ENCODE assay signal across 8 cellular contexts in the genomic region with DNA sequence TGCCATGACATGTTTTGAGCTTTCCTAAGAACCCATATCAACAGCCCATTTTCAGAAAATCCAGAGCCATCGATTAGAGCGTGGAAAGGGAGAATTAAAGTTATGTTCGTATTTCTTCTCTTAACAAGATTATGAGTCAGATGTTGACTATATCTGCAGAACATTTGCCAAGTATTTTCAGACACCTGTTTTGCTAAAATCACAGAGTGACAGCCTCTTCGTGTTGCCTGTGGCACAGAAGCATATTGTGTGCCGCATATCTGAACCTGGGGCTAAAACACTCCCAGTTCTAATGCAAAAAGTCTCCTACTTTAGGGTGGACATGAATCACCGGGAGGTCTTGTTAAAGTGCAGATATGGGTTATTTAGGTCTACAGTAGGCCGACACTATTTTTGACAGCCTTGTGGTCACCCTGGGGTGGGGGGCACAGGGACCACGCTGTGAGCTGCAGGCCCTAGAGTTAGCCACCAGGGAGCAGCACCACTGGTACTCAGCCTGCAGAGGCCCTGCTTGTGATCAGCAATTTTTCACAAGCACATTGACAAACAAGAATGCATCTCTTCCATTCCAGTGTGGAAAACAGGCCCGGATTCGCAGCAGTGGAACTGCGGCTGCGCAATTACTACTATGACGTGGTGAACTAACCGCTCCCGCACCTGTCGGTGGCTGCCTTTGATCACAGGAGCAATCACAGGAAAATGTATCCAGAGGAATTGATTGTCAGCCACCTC.
A peak's percentile ranks its signal among the peaks of the same experiment; 100 is the strongest.
DNase-seq lines count a peak whose midpoint lies in the region; ATAC-seq, FAIRE-seq and TF ChIP-seq lines count a peak whose summit lies in the region.

No MANE protein-coding gene starts in this region.

- ATAC-seq in foreskin keratinocyte (peak; percentile 80), GM21723 (IDR thresholded peaks at IDR 0.05; ENCODE audit: unreplicated experiment) (no peak), HG03045 (IDR thresholded peaks at IDR 0.05; ENCODE audit: unreplicated experiment) (no peak)

- intact Hi-C loops in cardiac septum (cut with DNase I), result no loop called here
- intact Hi-C loops in activated T-helper 2 cell treated with anti-CD3 and anti-CD28 coated beads, Interferon-gamma antibody, Interleukin-2, Interleukin-4, amounts not matched to agents 10 μg/mL and 5 μg/mL and 100 μg/mL, durations not matched to agents 14 hours and 24 hours and 36 hours (cut with micrococcal nuclease), result no loop called here

- H3K27me3 ChIP-seq in right atrium auricular region (no peaks in the 10 kb centered on the region), Peyer's patch (no peaks in the 10 kb centered on the region), foreskin keratinocyte (no peaks in the 10 kb centered on the region)

- H3K9me3 ChIP-seq in right atrium auricular region, result no peaks in the 10 kb centered on the region
- no peaks in the 10 kb centered on the region for H3K9me3 ChIP-seq in Peyer's patch

- no peak overlapping the region for H3K4me3 Mint-ChIP-seq in activated T-helper 2 cell treated with anti-CD3 and anti-CD28 coated beads, Interferon-gamma antibody, Interleukin-2, Interleukin-4, amounts not matched to agents 10 μg/mL and 5 μg/mL and 100 μg/mL, durations not matched to agents 14 hours and 24 hours and 36 hours (ENCODE audit: low read depth)

- DNase-seq in right atrium auricular region (ENCODE audit: low spot score) (no peak), cardiac septum (ENCODE audit: low spot score) (no peak), Peyer's patch (no peak), foreskin keratinocyte (peak; percentile 45 to 79), urothelium cell line (ENCODE audit: low spot score) (peak; percentile 44)
- no peak for DNase-seq in activated T-helper 2 cell treated with anti-CD3 and anti-CD28 coated beads, Interferon-gamma antibody, Interleukin-2, Interleukin-4, amounts not matched to agents 10 μg/mL and 5 μg/mL and 100 μg/mL, durations not matched to agents 14 hours and 24 hours and 36 hours (ENCODE audit: low spot score)

- no peaks in the 10 kb centered on the region for H3K4me1 Mint-ChIP-seq in activated T-helper 2 cell treated with anti-CD3 and anti-CD28 coated beads, Interferon-gamma antibody, Interleukin-2, Interleukin-4, amounts not matched to agents 10 μg/mL and 5 μg/mL and 100 μg/mL, durations not matched to agents 14 hours and 24 hours and 36 hours (ENCODE audit: low read depth)

- H3K9me3 Mint-ChIP-seq in activated T-helper 2 cell treated with anti-CD3 and anti-CD28 coated beads, Interferon-gamma antibody, Interleukin-2, Interleukin-4, amounts not matched to agents 10 μg/mL and 5 μg/mL and 100 μg/mL, durations not matched to agents 14 hours and 24 hours and 36 hours, result no peaks in the 10 kb centered on the region

- peaks cover 14% of the 10 kb centered on the region for H3K27me3 Mint-ChIP-seq in activated T-helper 2 cell treated with anti-CD3 and anti-CD28 coated beads, Interferon-gamma antibody, Interleukin-2, Interleukin-4, amounts not matched to agents 10 μg/mL and 5 μg/mL and 100 μg/mL, durations not matched to agents 14 hours and 24 hours and 36 hours (ENCODE audit: low read depth)

- H3K27ac Mint-ChIP-seq in activated T-helper 2 cell treated with anti-CD3 and anti-CD28 coated beads, Interferon-gamma antibody, Interleukin-2, Interleukin-4, amounts not matched to agents 10 μg/mL and 5 μg/mL and 100 μg/mL, durations not matched to agents 14 hours and 24 hours and 36 hours, result no peak overlapping the region

- H3K4me1 ChIP-seq in right atrium auricular region (no peaks in the 10 kb centered on the region), Peyer's patch (no peaks in the 10 kb centered on the region), foreskin keratinocyte (no peaks in the 10 kb centered on the region)

- TF ChIP-seq CTCF in right atrium auricular region (IDR thresholded peaks at IDR 0.05), result peak; percentile 21 to 48
- TF ChIP-seq CTCF in Peyer's patch (IDR thresholded peaks at IDR 0.05), result peak in 4 of 6 experiments; percentile 22 to 30 (median 26)
- TF ChIP-seq CTCF in foreskin keratinocyte (conservative IDR thresholded peaks at IDR 0.05), result peak; percentile 65

- H3K27ac ChIP-seq in right atrium auricular region (no peak overlapping the region), Peyer's patch (no peak overlapping the region), foreskin keratinocyte (no peak overlapping the region)

- H3K36me3 ChIP-seq in right atrium auricular region (no peaks in the 10 kb centered on the region), Peyer's patch (peaks cover 0 to 58% (median 0%) of the 10 kb centered on the region in 3 donors)

- H3K36me3 Mint-ChIP-seq in activated T-helper 2 cell treated with anti-CD3 and anti-CD28 coated beads, Interferon-gamma antibody, Interleukin-2, Interleukin-4, amounts not matched to agents 10 μg/mL and 5 μg/mL and 100 μg/mL, durations not matched to agents 14 hours and 24 hours and 36 hours (ENCODE audit: low read depth), result no peaks in the 10 kb centered on the region

- FAIRE-seq in urothelium cell line (lab: Jason Lieb, UNC), result peak; percentile 69

- H3K4me3 ChIP-seq in right atrium auricular region, result no peak overlapping the region
- no peak overlapping the region for H3K4me3 ChIP-seq in Peyer's patch

- TF ChIP-seq POLR2A in Peyer's patch (IDR thresholded peaks at IDR 0.05), result no peak

Comparison
In these comparisons a context has a peak if more than half of its experiments do, and no peak if none do; other contexts are left out.
1. DNase-seq: peak in foreskin keratinocyte (2 of 2) and urothelium cell line (single experiment); none in right atrium auricular region (single experiment), cardiac septum (single experiment), Peyer's patch (0 of 3) and activated T-helper 2 cell treated with anti-CD3 and anti-CD28 coated beads, Interferon-gamma antibody, Interleukin-2, Interleukin-4, amounts not matched to agents 10 μg/mL and 5 μg/mL and 100 μg/mL, durations not matched to agents 14 hours and 24 hours and 36 hours (single experiment).
2. Peak in every context shown above with its lines, with median percentiles within 50 percentile points of each other: CTCF ChIP-seq.